Comparison of ENCODE assay signal across 31 cellular contexts in genomic region chr17:21841839-21842238, GRCh38.
"Had no signal": no experiment of that assay in that cellular context is flagged by ENCODE, and none has a peak within 500 bp of the region (broad histone marks: within the 10 kb centered on the region; RNA-seq: fewer than 3 reads in every experiment).

No MANE protein-coding gene starts in this region.

- H3K27me3 ChIP-seq: colonic mucosa, foreskin keratinocyte, hepatocyte, right lobe of liver had no signal

- H3K9me3 ChIP-seq: colonic mucosa, pancreas, right lobe of liver had no signal

- H3K4me3 ChIP-seq: hepatocyte, left lung, mucosa of descending colon, right lobe of liver, smooth muscle cell had no signal

- H3K36me3 Mint-ChIP-seq: naive B cell, type B pancreatic cell had no signal

- DNase-seq: colonic mucosa; effector CD8-positive, alpha-beta T cell; endodermal cell; foreskin keratinocyte; heart left ventricle; left cardiac atrium; mesenchymal stem cell; naive B cell; retina; right lobe of liver; stimulated activated CD4-positive, alpha-beta T cell treated with anti-CD3 and anti-CD28 coated beads, Interleukin-12 subunit alpha, Interleukin-12 subunit beta, amount 100 ng/mL, for 4 hours; stimulated activated CD4-positive, alpha-beta T cell treated with anti-CD3 and anti-CD28 coated beads, Interleukin-1b, Interleukin-23, amount 100 ng/mL, for 48 hours; stimulated activated CD4-positive, alpha-beta T cell treated with anti-CD3 and anti-CD28 coated beads, Interleukin-4, amount 100 ng/mL, for 1 hour; stimulated activated CD8-positive, alpha-beta memory T cell treated with anti-CD3 and anti-CD28 coated beads, Interleukin-4, amount 100 ng/mL, for 48 hours; stimulated activated naive CD4-positive, alpha-beta T cell; stimulated activated naive CD8-positive, alpha-beta T cell treated with anti-CD3 and anti-CD28 coated beads, Interleukin-15, amount 100 ng/mL, for 72 hours; tibial artery had no signal

- ATAC-seq: foreskin keratinocyte; gastroesophageal sphincter; heart left ventricle; left cardiac atrium; left lung; mucosa of descending colon; natural killer cell treated with Interleukin-12 subunit alpha and Interleukin-12 subunit beta and Interleukin-15 and Interleukin-18, amount 100 ng/mL, for 72 hours; pancreas; right lobe of liver; stimulated activated naive CD8-positive, alpha-beta T cell treated with anti-CD3 and anti-CD28 coated beads, Interleukin-15, amount 100 ng/mL, for 72 hours had no signal

- FAIRE-seq: pancreas had no signal

- H3K27ac Mint-ChIP-seq: dendritic cell treated with granulocyte-macrophage colony-stimulating factor and Interleukin-4, amounts not matched to agents 40 ng/mL and 50 ng/mL, for 4 days; endodermal cell; mesothelial cell of epicardium; natural killer cell treated with Interleukin-12 subunit alpha and Interleukin-12 subunit beta and Interleukin-15 and Interleukin-18, amount 100 ng/mL, for 72 hours; stimulated activated naive CD8-positive, alpha-beta T cell treated with anti-CD3 and anti-CD28 coated beads, Interleukin-15, amount 100 ng/mL, for 72 hours; type B pancreatic cell had no signal

- H3K27me3 Mint-ChIP-seq: type B pancreatic cell had no signal

- H3K36me3 ChIP-seq: colonic mucosa, heart left ventricle, left lung, neutrophil, pancreas, right lobe of liver, tibial artery had no signal

- H3K4me1 Mint-ChIP-seq: endodermal cell; mesothelial cell of epicardium; naive B cell; neural crest cell; stimulated activated naive CD8-positive, alpha-beta T cell treated with anti-CD3 and anti-CD28 coated beads, Interleukin-15, amount 100 ng/mL, for 72 hours had no signal

- H3K4me1 ChIP-seq: colonic mucosa, foreskin keratinocyte, left lung, pancreas, right lobe of liver, tibial artery had no signal

- H3K4me3 Mint-ChIP-seq: dendritic cell treated with granulocyte-macrophage colony-stimulating factor and Interleukin-4, amounts not matched to agents 40 ng/mL and 50 ng/mL, for 4 days; endodermal cell; mesothelial cell of epicardium; natural killer cell treated with Interleukin-12 subunit alpha and Interleukin-12 subunit beta and Interleukin-15 and Interleukin-18, amount 100 ng/mL, for 72 hours; neural crest cell; stimulated activated naive CD8-positive, alpha-beta T cell treated with anti-CD3 and anti-CD28 coated beads, Interleukin-15, amount 100 ng/mL, for 72 hours; type B pancreatic cell had no signal

- H3K9me3 Mint-ChIP-seq: stimulated activated naive CD8-positive, alpha-beta T cell treated with anti-CD3 and anti-CD28 coated beads, Interleukin-15, amount 100 ng/mL, for 72 hours; type B pancreatic cell had no signal

- H3K27ac ChIP-seq: colonic mucosa, epithelial cell of prostate, esophagus muscularis mucosa, foreskin keratinocyte, gastroesophageal sphincter, heart left ventricle, hepatocyte, left lung, neutrophil, pancreas, right lobe of liver, tibial artery had no signal
